In genomic region chr11:85852754-85853153, GRCh38 we compare ENCODE assay signal across 5 cellular contexts. TPM values are rescaled to one million over a fixed set of nuclear protein-coding genes. Genes with fewer than 3 reads are reported as not detected.
"Had no signal": no experiment of that assay in that cellular context is flagged by ENCODE, and none has a peak within 500 bp of the region (broad histone marks: within the 10 kb centered on the region; RNA-seq: fewer than 3 reads in every experiment).

No MANE protein-coding gene starts in this region.

RNA-seq across cellular contexts. Expression of gene CCDC83, which starts 2.4 kb away (rescaled TPM):
- total RNA-seq: HepG2, HT-29, HT1080, IMR-90, K562 had no signal
- polyA plus RNA-seq: HepG2, IMR-90, K562 had no signal
